In genomic region chr13:80157261-80157942, GRCh38 we compare ENCODE assay signal across 1 cellular context.
TF ChIP-seq lines count a peak whose summit lies in the region.

No MANE protein-coding gene starts in this region.

TF ChIP-seq in IMR-90, 13 proteins besides CTCF, POLR2A, EP300 and RAD21:
- TF ChIP-seq RCOR1 (IDR thresholded peaks at IDR 0.05; ENCODE audit: insufficient replicate concordance, low read length) (no peak), NFE2L2 (IDR thresholded peaks at IDR 0.05; ENCODE audit: low read depth, low read length) (no peak), BHLHE40 (IDR thresholded peaks at IDR 0.05; ENCODE audit: low read depth, low read length) (no peak), CEBPB (IDR thresholded peaks at IDR 0.05; ENCODE audit: low read depth, low read length) (no peak), SMC3 (IDR thresholded peaks at IDR 0.05; ENCODE audit: low read depth, low read length) (no peak), USF2 (IDR thresholded peaks at IDR 0.05; ENCODE audit: low read depth, low read length) (no peak), FOS (IDR thresholded peaks at IDR 0.05; ENCODE audit: low read depth, low read length) (no peak), CHD1 (IDR thresholded peaks at IDR 0.05; ENCODE audit: low read depth, low read length) (no peak), MAFK (IDR thresholded peaks at IDR 0.05; ENCODE audit: low read depth, low read length) (no peak), MXI1 (IDR thresholded peaks at IDR 0.05; ENCODE audit: borderline replicate concordance, low read depth, low read length) (no peak), MAZ (IDR thresholded peaks at IDR 0.05; ENCODE audit: borderline replicate concordance, low read depth, low read length) (no peak), RFX5 (IDR thresholded peaks at IDR 0.05; ENCODE audit: low read depth, low read length) (no peak)
